In the genomic region with DNA sequence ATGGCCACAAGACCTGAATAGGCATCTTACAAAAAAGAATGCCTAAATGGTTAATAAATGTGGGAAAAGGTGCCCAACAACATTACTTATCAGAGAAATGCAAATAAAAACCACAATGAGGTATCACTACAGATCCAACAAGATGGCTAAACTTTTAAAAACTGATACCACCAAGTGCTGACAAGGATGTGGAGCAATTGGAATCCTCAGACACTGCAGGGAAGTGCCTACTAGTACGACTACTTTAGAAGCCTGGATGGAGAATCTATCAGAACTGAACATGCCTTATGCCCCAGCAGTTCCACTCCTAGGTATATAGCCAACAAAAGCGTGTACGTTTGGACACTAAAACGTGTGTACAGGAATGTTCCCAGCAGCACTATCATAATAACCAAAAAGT, we compare ENCODE assay signal across 18 cellular contexts. TPM values are rescaled to one million over a fixed set of nuclear protein-coding genes. Genes with fewer than 3 reads are reported as not detected.
DNase-seq lines count a peak whose midpoint lies in the region; ATAC-seq, FAIRE-seq and TF ChIP-seq lines count a peak whose summit lies in the region.
"Had no signal": no experiment of that assay in that cellular context is flagged by ENCODE, and none has a peak within 500 bp of the region (broad histone marks: within the 10 kb centered on the region; RNA-seq: fewer than 3 reads in every experiment).

No MANE protein-coding gene starts in this region.

- intact Hi-C loops in MCF 10A (cut with micrococcal nuclease): no loop called here
- intact Hi-C loops in mammary epithelial cell (cut with micrococcal nuclease): no loop called here

- H3K4me1 ChIP-seq in mammary epithelial cell (ENCODE audit: insufficient read depth, low read length) (no peaks in the 10 kb centered on the region), HEK293 (ENCODE audit: control insufficient read depth, insufficient read depth, low read length) (no peaks in the 10 kb centered on the region)
- H3K4me1 ChIP-seq: A549, BE2C, Caco-2, HAP-1 had no signal

- DNase-seq in MCF 10A (ENCODE audit: unreplicated experiment): no peak
- DNase-seq in mammary epithelial cell: no peak
- DNase-seq in GM12892 (ENCODE audit: insufficient read length): no peak
- peak; percentile 1 for DNase-seq in epidermal melanocyte (ENCODE audit: insufficient read length, low spot score)
- DNase-seq in DMS53 treated with DMSO at 0.1 percent for 48 hours (lab: John Stamatoyannopoulos, UW; ENCODE audit: unreplicated experiment): no peak
- DNase-seq in COR-L47 (lab: John Stamatoyannopoulos, UW): no peak
- DNase-seq: BE2C; Caco-2; CD8-positive, alpha-beta T cell; GF-D8; HFFc6; KG1 had no signal

- no peak overlapping the region for H3K27ac ChIP-seq in mammary epithelial cell (ENCODE audit: insufficient read depth, low read depth, low read length)
- H3K27ac ChIP-seq in HEK293 (ENCODE audit: extremely low read depth, low read depth, low read length): no peak overlapping the region
- H3K27ac ChIP-seq: A549, C4-2B had no signal

- no peaks in the 10 kb centered on the region for H3K36me3 Mint-ChIP-seq in MCF 10A (ENCODE audit: insufficient read depth, unreplicated experiment)
- H3K36me3 Mint-ChIP-seq: CD8-positive, alpha-beta T cell had no signal

- H3K9me3 Mint-ChIP-seq in MCF 10A (ENCODE audit: unreplicated experiment): peaks cover 18% of the 10 kb centered on the region

- no peaks in the 10 kb centered on the region for H3K9me3 ChIP-seq in mammary epithelial cell (replicated peaks; ENCODE audit: insufficient read depth, low read length)
- no peaks in the 10 kb centered on the region for H3K9me3 ChIP-seq in HEK293 (ENCODE audit: control insufficient read depth, insufficient read depth, low read depth, low read length)
- H3K9me3 ChIP-seq: A549, BE2C, Caco-2, HAP-1 had no signal

- peaks cover 10% of the 10 kb centered on the region for H3K4me1 Mint-ChIP-seq in MCF 10A (ENCODE audit: insufficient read depth, unreplicated experiment)

- BruUV-seq in MCF 10A (replicated peaks; lab: Mats Ljungman, UMichigan): no TSS peak
- no TSS peak for BruUV-seq in mammary epithelial cell (replicated peaks; lab: Mats Ljungman, UMichigan)

- TF ChIP-seq CTCF in MCF 10A (IDR thresholded peaks at IDR 0.05; ENCODE audit: unreplicated experiment) (no peak), mammary epithelial cell (conservative IDR thresholded peaks at IDR 0.05 in 1 of 2, IDR thresholded peaks at IDR 0.05 in 1 of 2; ENCODE audit: extremely low read depth in 1 of 2, insufficient read depth in 1 of 2, low read depth in 1 of 2, low read length in 2 of 2) (no peak), HEK293 (tag by site-specific recombination; IDR thresholded peaks at IDR 0.05) (no peak)

- no peak overlapping the region for H3K4me2 ChIP-seq in mammary epithelial cell (ENCODE audit: insufficient read depth, low read depth, low read length)
- H3K4me2 ChIP-seq: A549 had no signal

- H4K20me1 ChIP-seq in mammary epithelial cell (ENCODE audit: insufficient read depth, low read length): no peaks in the 10 kb centered on the region

- H3K4me3 Mint-ChIP-seq in MCF 10A (ENCODE audit: unreplicated experiment): no peak overlapping the region
- H3K4me3 Mint-ChIP-seq: CD8-positive, alpha-beta T cell; HFFc6 had no signal

- dilution Hi-C loops in mammary epithelial cell (cut with HindIII; ENCODE audit: low sequenced_read_pairs): no loop called here

- no peaks in the 10 kb centered on the region for H3K36me3 ChIP-seq in mammary epithelial cell (ENCODE audit: insufficient read depth, low read length)
- H3K36me3 ChIP-seq in HEK293 (ENCODE audit: control insufficient read depth in 2 of 2, insufficient read depth in 1 of 2, low read length in 2 of 2): no peaks in the 10 kb centered on the region
- H3K36me3 ChIP-seq: BE2C, HAP-1 had no signal

- no peaks in the 10 kb centered on the region for H3K79me2 ChIP-seq in mammary epithelial cell (ENCODE audit: insufficient read depth, low read length)

- H3K4me3 ChIP-seq in mammary epithelial cell (replicated peaks in 1 of 3; ENCODE audit: insufficient read depth in 1 of 3, low read depth in 2 of 3, low read length in 3 of 3): no peak overlapping the region
- H3K4me3 ChIP-seq in HEK293 (ENCODE audit: low read depth, low read length): no peak overlapping the region
- H3K4me3 ChIP-seq: A549, HAP-1 had no signal

- H2AFZ ChIP-seq in mammary epithelial cell (ENCODE audit: low read depth, low read length): no peak overlapping the region

- POLR2A ChIA-PET in MCF 10A (lab: Yijun Ruan, JAX): no interaction called here
- POLR2A ChIA-PET in HEK293 (lab: Yijun Ruan, JAX): no interaction called here

- in situ Hi-C loops in mammary epithelial cell (cut with MboI; ENCODE audit: low sequenced_read_pairs in 2 of 2): no loop called here

- H3K27me3 Mint-ChIP-seq in MCF 10A (ENCODE audit: insufficient read depth, unreplicated experiment): peaks cover 5% of the 10 kb centered on the region

- no peak for TF ChIP-seq POLR2A in GM12892 (IDR thresholded peaks at IDR 0.05; ENCODE audit: low read depth, low read length)

- WGBS in mammary epithelial cell (ENCODE audit: low coverage, missing lambda C conversion rate): 70% methylated on average over 4 of the region's 4 CpGs

- CTCF ChIA-PET in MCF 10A (lab: Yijun Ruan, JAX): no interaction called here
- CTCF ChIA-PET in mammary epithelial cell (lab: Charles Lee; ENCODE audit: low non-redundant PET): no interaction called here
- CTCF ChIA-PET in HEK293 (lab: Yijun Ruan, JAX): no interaction called here

- H3K27me3 ChIP-seq in mammary epithelial cell (ENCODE audit: insufficient read depth, low read length): no peaks in the 10 kb centered on the region
- H3K27me3 ChIP-seq: BE2C had no signal

- ATAC-seq in HG03469 (IDR thresholded peaks at IDR 0.05; ENCODE audit: unreplicated experiment): no peak
- ATAC-seq: A549; CD8-positive, alpha-beta T cell had no signal

- H3K9ac ChIP-seq in mammary epithelial cell (ENCODE audit: insufficient read depth, low read length): no peak overlapping the region

- FAIRE-seq in GM12892 (lab: Jason Lieb, UNC): peak; percentile 24
- FAIRE-seq: A549, H1 had no signal

- H3K27ac Mint-ChIP-seq in MCF 10A (ENCODE audit: low read depth, unreplicated experiment): peak overlapping the region; percentile 50
- H3K27ac Mint-ChIP-seq: CD8-positive, alpha-beta T cell; HFFc6 had no signal

TF ChIP-seq in HEK293, 187 proteins besides CTCF, POLR2A, EP300 and RAD21:
- TF ChIP-seq, protein P1, sequence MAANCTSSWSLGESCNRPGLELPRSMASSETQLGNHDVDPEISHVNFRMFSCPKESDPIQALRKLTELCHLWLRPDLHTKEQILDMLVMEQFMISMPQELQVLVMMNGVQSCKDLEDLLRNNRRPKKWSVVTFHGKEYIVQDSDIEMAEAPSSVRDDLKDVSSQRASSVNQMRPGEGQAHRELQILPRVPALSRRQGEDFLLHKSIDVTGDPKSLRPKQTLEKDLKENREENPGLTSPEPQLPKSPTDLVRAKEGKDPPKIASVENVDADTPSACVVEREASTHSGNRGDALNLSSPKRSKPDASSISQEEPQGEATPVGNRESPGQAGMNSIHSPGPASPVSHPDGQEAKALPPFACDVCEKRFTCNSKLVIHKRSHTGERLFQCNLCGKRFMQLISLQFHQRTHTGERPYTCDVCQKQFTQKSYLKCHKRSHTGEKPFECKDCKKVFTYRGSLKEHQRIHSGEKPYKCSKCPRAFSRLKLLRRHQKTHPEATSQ (tag by site-specific recombination; IDR thresholded peaks at IDR 0.05): 0 out of 2 replicates have a peak, but pooled peaks have one; percentile 57
- 0 out of 2 replicates have a peak, but pooled peaks have one; percentile 11 for TF ChIP-seq KLF7 (tag by site-specific recombination; IDR thresholded peaks at IDR 0.05; ENCODE audit: borderline replicate concordance)
- TF ChIP-seq SETDB1 (IDR thresholded peaks at IDR 0.05; ENCODE audit: insufficient read length, low read length): peak; percentile 96
- peak; percentile 82; the same call in 1 of the 2 replicates for TF ChIP-seq TRIM28 (IDR thresholded peaks at IDR 0.05; ENCODE audit: borderline replicate concordance, low read length)
- no peak for TF ChIP-seq ZNF2 (tag by site-specific recombination; IDR thresholded peaks at IDR 0.05)
TF ChIP-seq in HEK293: peak in this region for 4.

RNA-seq across cellular contexts. Expression of a gene that starts 19.9 kb away (rescaled TPM):
- total RNA-seq in MCF 10A (2022) (not detected in 2 replicates), mammary epithelial cell (not detected)
- 0.08 TPM for polyA plus RNA-seq in mammary epithelial cell
- not detected for polyA minus RNA-seq in mammary epithelial cell
- 45.9 TPM for polyA plus RNA-seq in GM12892 (2012; ENCODE audit: missing spikeins)
- total RNA-seq: Caco-2; CD8-positive, alpha-beta T cell had no signal
